Comparison of ENCODE assay signal across 8 cellular contexts in genomic region chr2:63692002-63692606, GRCh38.
A peak's percentile ranks its signal among the peaks of the same experiment; 100 is the strongest.
DNase-seq lines count a peak whose midpoint lies in the region; ATAC-seq, FAIRE-seq and TF ChIP-seq lines count a peak whose summit lies in the region.

No MANE protein-coding gene starts in this region.

- H3K14ac ChIP-seq in mesenchymal stem cell (ENCODE audit: low read length in 2 of 2) = no peak overlapping the region

- H3K9me3 ChIP-seq in mesenchymal stem cell (ENCODE audit: control insufficient read depth, low read length) = no peaks in the 10 kb centered on the region

- H2BK5ac ChIP-seq in mesenchymal stem cell (ENCODE audit: low read depth, low read length, poor library complexity, severe bottlenecking) = no peak overlapping the region

- no peak overlapping the region for H2AK5ac ChIP-seq in mesenchymal stem cell (ENCODE audit: low read length, severe bottlenecking)

- H3K4me1 ChIP-seq in mesenchymal stem cell (ENCODE audit: control insufficient read depth, insufficient read depth, low read depth, low read length) = no peaks in the 10 kb centered on the region

- H4K8ac ChIP-seq in mesenchymal stem cell (ENCODE audit: low read length) = no peak overlapping the region

- ATAC-seq in HG02884 (IDR thresholded peaks at IDR 0.05; ENCODE audit: unreplicated experiment) (no peak), HG03097 (IDR thresholded peaks at IDR 0.05; ENCODE audit: low FRiP score, unreplicated experiment) (no peak)

- H2BK12ac ChIP-seq in mesenchymal stem cell (ENCODE audit: low read length in 2 of 2) = no peak overlapping the region

- TF ChIP-seq CTCF in coronary artery (IDR thresholded peaks at IDR 0.05) = peak; percentile 35

- FAIRE-seq in GM18507 (lab: Jason Lieb, UNC) = peak; percentile 71

- H3K79me1 ChIP-seq in mesenchymal stem cell (replicated peaks; ENCODE audit: low read length, poor library complexity, severe bottlenecking) = no peaks in the 10 kb centered on the region

- no peak overlapping the region for H3K18ac ChIP-seq in mesenchymal stem cell (ENCODE audit: low read depth in 1 of 2, low read length in 2 of 2)

- WGBS in mesenchymal stem cell = no CpG with 5 or more reads among the region's 1 CpG

- DNase-seq in CD1c-positive myeloid dendritic cell (ENCODE audit: extremely low spot score) (peak; percentile 58), GM18507 (ENCODE audit: extremely low spot score, insufficient read length, low read depth) (peak; percentile 18), NCI-H82 (lab: John Stamatoyannopoulos, UW) (peak; percentile 71), coronary artery (ENCODE audit: low spot score) (no peak), mesenchymal stem cell (peak; percentile 47), GDM1 (lab: John Stamatoyannopoulos, UW) (no peak)

- no peak overlapping the region for H4K91ac ChIP-seq in mesenchymal stem cell (ENCODE audit: low read length)

- no peak overlapping the region for H3K4me3 ChIP-seq in coronary artery
- H3K4me3 ChIP-seq in mesenchymal stem cell (ENCODE audit: insufficient read depth in 1 of 2, low read depth in 1 of 2, low read length in 2 of 2) = no peak overlapping the region

- no peak overlapping the region for H3K23ac ChIP-seq in mesenchymal stem cell (ENCODE audit: low read length in 2 of 2)

- H3K27ac ChIP-seq in coronary artery (no peak overlapping the region), mesenchymal stem cell (ENCODE audit: low read length, poor library complexity, severe bottlenecking) (no peak overlapping the region)

- H2AFZ ChIP-seq in mesenchymal stem cell (ENCODE audit: low read depth, low read length) = no peak overlapping the region

- no peaks in the 10 kb centered on the region for H3K36me3 ChIP-seq in mesenchymal stem cell (ENCODE audit: control insufficient read depth in 1 of 2, insufficient read depth in 2 of 2, low read depth in 1 of 2, low read length in 2 of 2)

- H3K4ac ChIP-seq in mesenchymal stem cell (ENCODE audit: low read depth in 1 of 2, low read length in 2 of 2) = no peak overlapping the region

- H3K4me2 ChIP-seq in mesenchymal stem cell (ENCODE audit: low read length, poor library complexity, severe bottlenecking) = no peak overlapping the region

- no peak overlapping the region for H2BK120ac ChIP-seq in mesenchymal stem cell (ENCODE audit: low read depth, low read length)

- peak overlapping the region; percentile 24 for H3K9ac ChIP-seq in mesenchymal stem cell (ENCODE audit: low read length)

- H3K27me3 ChIP-seq in mesenchymal stem cell (ENCODE audit: control insufficient read depth in 1 of 2, insufficient read depth in 1 of 2, low read length in 2 of 2) = no peaks in the 10 kb centered on the region

- H2BK15ac ChIP-seq in mesenchymal stem cell (ENCODE audit: low read depth, poor library complexity, severe bottlenecking) = no peak overlapping the region

Comparison
In these comparisons a context has a peak if more than half of its experiments do, and no peak if none do; other contexts are left out.
1. DNase-seq: peak in CD1c-positive myeloid dendritic cell (single experiment), GM18507 (single experiment), NCI-H82 (single experiment) and mesenchymal stem cell (single experiment); none in coronary artery (single experiment) and GDM1 (single experiment).